8 cellular contexts compared by ENCODE assay signal in genomic region chr19:6459356-6460098, GRCh38. TPM values are rescaled to one million over a fixed set of nuclear protein-coding genes. Genes with fewer than 3 reads are reported as not detected.
DNase-seq lines count a peak whose midpoint lies in the region; ATAC-seq and TF ChIP-seq lines count a peak whose summit lies in the region.

TSS of gene SLC25A23 (minus strand) at chr19:6459792. CDS start at chr19:6459628, 164 bp downstream.

- DNase-seq in Ammon's horn (ENCODE audit: low spot score) (peak; percentile 84), RKO (ENCODE audit: low spot score) (peak; percentile 78), foreskin keratinocyte (no peak), neural crest cell (ENCODE audit: low read depth, low spot score) (peak; percentile 68), tibial nerve (ENCODE audit: low spot score in 2 of 2) (peak; percentile 32 to 44)
- DNase-seq in activated effector memory CD4-positive, alpha-beta T cell treated with Interleukin-2 at 50 U/mL for 16 hours: peak; percentile 31

- H3K27ac ChIP-seq in foreskin keratinocyte (peak within 1 kb of the TSS; percentile 77), tibial nerve (peak within 1 kb of the TSS; percentile 53 to 85 (median 72))

- TF ChIP-seq POLR2A in tibial nerve (IDR thresholded peaks at IDR 0.05): no peak

- no peak for TF ChIP-seq EP300 in tibial nerve (IDR thresholded peaks at IDR 0.05)

- peak within 1 kb of the TSS; percentile 53 to 87 (median 86) for H3K4me3 ChIP-seq in tibial nerve

- 0% methylated on average over 30 to 45 of the region's 62 CpGs for WGBS in tibial nerve, 2 donors

- ATAC-seq in GM18909 (IDR thresholded peaks at IDR 0.05; ENCODE audit: poor library complexity, unreplicated experiment): peak; percentile 41
- peak; percentile 13 for ATAC-seq in HG03469 (IDR thresholded peaks at IDR 0.05; ENCODE audit: unreplicated experiment)
- ATAC-seq in foreskin keratinocyte: peak; percentile 18

- H3K4me1 Mint-ChIP-seq in neural crest cell: peaks cover 24% of the 10 kb centered on the region

- H3K27ac Mint-ChIP-seq in neural crest cell (ENCODE audit: unreplicated experiment): peak within 1 kb of the TSS; percentile 4

- peaks cover 0 to 35% (median under 1%) of the 10 kb centered on the region in 3 donors for H3K36me3 ChIP-seq in tibial nerve

- peaks cover 30% of the 10 kb centered on the region for H3K27me3 Mint-ChIP-seq in neural crest cell (ENCODE audit: low read depth)

- peaks cover 18% of the 10 kb centered on the region for H3K36me3 Mint-ChIP-seq in neural crest cell (ENCODE audit: low read depth)

- H3K27me3 ChIP-seq in foreskin keratinocyte (no peaks in the 10 kb centered on the region), tibial nerve (peaks cover 0 to 17% of the 10 kb centered on the region in 2 donors)

- no peaks in the 10 kb centered on the region for H3K4me1 ChIP-seq in foreskin keratinocyte
- peaks cover 0 to 32% (median 11%) of the 10 kb centered on the region in 4 donors for H3K4me1 ChIP-seq in tibial nerve

- peak within 1 kb of the TSS; percentile 93 for H3K4me3 Mint-ChIP-seq in neural crest cell

- H3K9me3 ChIP-seq in tibial nerve: peaks cover 0 to 10% (median 0%) of the 10 kb centered on the region in 4 donors

- peaks cover 4% of the 10 kb centered on the region for H3K9me3 Mint-ChIP-seq in neural crest cell

- TF ChIP-seq CTCF in foreskin keratinocyte (conservative IDR thresholded peaks at IDR 0.05): no peak
- TF ChIP-seq CTCF in neural crest cell (conservative IDR thresholded peaks at IDR 0.05): no peak
- TF ChIP-seq CTCF in tibial nerve (IDR thresholded peaks at IDR 0.05): no peak

RNA-seq across cellular contexts. Expression of gene SLC25A23, which starts in this region (rescaled TPM):
- 20.2 and 24.2 TPM in 2 replicates for total RNA-seq in foreskin keratinocyte
- 19.0 and 22.1 TPM in 2 replicates for polyA plus RNA-seq in foreskin keratinocyte
- total RNA-seq in neural crest cell: 72.2 and 73.2 TPM in 2 replicates
- total RNA-seq in tibial nerve: 10 to 100 TPM; 33.2 to 45.6 (median 42.4) TPM

Comparison
In these comparisons a context has a peak if more than half of its experiments do, and no peak if none do; other contexts are left out.
1. DNase-seq: peak in Ammon's horn (single experiment), RKO (single experiment), activated effector memory CD4-positive, alpha-beta T cell treated with Interleukin-2 at 50 U/mL for 16 hours (single experiment), neural crest cell (single experiment) and tibial nerve (2 of 2); none in foreskin keratinocyte (0 of 2).
2. Peak in every context shown above with its lines, with median percentiles within 50 percentile points of each other: ATAC-seq.